17 cellular contexts compared by ENCODE assay signal in genomic region chr2:23208339-23208738, GRCh38.
DNase-seq lines count a peak whose midpoint lies in the region; ATAC-seq and TF ChIP-seq lines count a peak whose summit lies in the region.
"Had no signal": no experiment of that assay in that cellular context is flagged by ENCODE, and none has a peak within 500 bp of the region (broad histone marks: within the 10 kb centered on the region; RNA-seq: fewer than 3 reads in every experiment).

No MANE protein-coding gene starts in this region.

- H3F3A ChIP-seq in SK-N-SH (replicated peaks; ENCODE audit: insufficient read depth), result no peaks in the 10 kb centered on the region

- TF ChIP-seq CTCF in endodermal cell (conservative IDR thresholded peaks at IDR 0.05) (no peak), liver (IDR thresholded peaks at IDR 0.05; ENCODE audit: low read depth, low read length, missing input control) (peak; percentile 24), upper lobe of right lung (IDR thresholded peaks at IDR 0.05) (no peak), esophagus squamous epithelium (IDR thresholded peaks at IDR 0.05) (no peak), SK-N-SH (IDR thresholded peaks at IDR 0.05) (no peak)

- TF ChIP-seq RAD21 in liver (IDR thresholded peaks at IDR 0.05) (peak in 1 of 2 donors; percentile 37), SK-N-SH (IDR thresholded peaks at IDR 0.05; ENCODE audit: low read length) (no peak)

- peaks cover 6% of the 10 kb centered on the region for H3K27me3 Mint-ChIP-seq in endodermal cell (ENCODE audit: insufficient read depth)

- no peaks in the 10 kb centered on the region for H3K4me1 ChIP-seq in endodermal cell (ENCODE audit: control insufficient read depth, insufficient read depth, low read length)
- H3K4me1 ChIP-seq in liver (ENCODE audit: control insufficient read depth in 4 of 4, insufficient read depth in 4 of 4, low read length in 3 of 4), result peaks cover 4 to 81% (median 50%) of the 10 kb centered on the region in 4 donors
- H3K4me1 ChIP-seq in upper lobe of right lung, result no peaks in the 10 kb centered on the region
- no peaks in the 10 kb centered on the region for H3K4me1 ChIP-seq in esophagus squamous epithelium
- no peaks in the 10 kb centered on the region; a peak in 1 of 4 replicates for H3K4me1 ChIP-seq in SK-N-SH (ENCODE audit: control insufficient read depth in 1 of 2, insufficient read depth in 2 of 2, low read depth in 1 of 2, low read length in 1 of 2)
- H3K4me1 ChIP-seq: SJCRH30 had no signal

- no peaks in the 10 kb centered on the region for H3K4me1 Mint-ChIP-seq in endodermal cell
- H3K4me1 Mint-ChIP-seq: GM23338 had no signal

- H3K36me3 ChIP-seq in endodermal cell (ENCODE audit: control insufficient read depth, insufficient read depth, low read length) (no peaks in the 10 kb centered on the region), liver (ENCODE audit: control insufficient read depth in 4 of 4, insufficient read depth in 3 of 4, low read depth in 1 of 4, low read length in 3 of 4) (no peaks in the 10 kb centered on the region), upper lobe of right lung (no peaks in the 10 kb centered on the region), esophagus squamous epithelium (no peaks in the 10 kb centered on the region), SK-N-SH (replicated peaks in 1 of 2; ENCODE audit: control insufficient read depth in 1 of 2, insufficient read depth in 2 of 2, low read length in 1 of 2) (no peaks in the 10 kb centered on the region)
- H3K36me3 ChIP-seq: SJCRH30 had no signal

- H3K9me2 ChIP-seq in SK-N-SH, result no peaks in the 10 kb centered on the region

- no peak for TF ChIP-seq EP300 in SK-N-SH (IDR thresholded peaks at IDR 0.05; ENCODE audit: borderline replicate concordance in 1 of 2, low read depth in 1 of 2, low read length in 1 of 2)

- H3K4me3 Mint-ChIP-seq in endodermal cell, result no peak overlapping the region
- H3K4me3 Mint-ChIP-seq: GM23338 had no signal

- H3K27ac ChIP-seq in endodermal cell (ENCODE audit: low read depth, low read length) (no peak overlapping the region), liver (ENCODE audit: low read depth in 1 of 2, low read length in 2 of 2) (peak overlapping the region; percentile 87 to 92), upper lobe of right lung (no peak overlapping the region), esophagus squamous epithelium (no peak overlapping the region), SK-N-SH (ENCODE audit: low read depth in 2 of 2, low read length in 1 of 2) (no peak overlapping the region)
- H3K27ac ChIP-seq: C4-2B, SJCRH30 had no signal

- POLR2A ChIA-PET in SK-N-SH (lab: Yijun Ruan, JAX), result no interaction called here

- H4K20me1 ChIP-seq in SK-N-SH (ENCODE audit: insufficient read depth), result no peaks in the 10 kb centered on the region

- no peaks in the 10 kb centered on the region for H3K27me3 ChIP-seq in endodermal cell (ENCODE audit: control insufficient read depth, insufficient read depth, low read length, poor library complexity, severe bottlenecking)
- no peaks in the 10 kb centered on the region for H3K27me3 ChIP-seq in liver (ENCODE audit: control insufficient read depth in 4 of 4, insufficient read depth in 4 of 4, low read length in 3 of 4)
- H3K27me3 ChIP-seq in upper lobe of right lung, result no peaks in the 10 kb centered on the region
- no peaks in the 10 kb centered on the region for H3K27me3 ChIP-seq in esophagus squamous epithelium
- no peaks in the 10 kb centered on the region for H3K27me3 ChIP-seq in SK-N-SH (ENCODE audit: insufficient read depth)
- H3K27me3 ChIP-seq: SJCRH30 had no signal

- H3K9ac ChIP-seq in endodermal cell (ENCODE audit: extremely low read depth, low read length, poor library complexity, severe bottlenecking) (no peak overlapping the region), liver (ENCODE audit: low read depth in 1 of 2, low read length in 2 of 2) (peak overlapping the region; percentile 27 to 36), SK-N-SH (no peak overlapping the region)

- H3K9me3 ChIP-seq in endodermal cell (ENCODE audit: control insufficient read depth, low read length), result no peaks in the 10 kb centered on the region
- no peaks in the 10 kb centered on the region for H3K9me3 ChIP-seq in liver (ENCODE audit: control insufficient read depth in 4 of 4, low read length in 3 of 4)
- H3K9me3 ChIP-seq in upper lobe of right lung, result no peaks in the 10 kb centered on the region
- H3K9me3 ChIP-seq in esophagus squamous epithelium, result no peaks in the 10 kb centered on the region
- H3K9me3 ChIP-seq in SK-N-SH, result no peaks in the 10 kb centered on the region
- H3K9me3 ChIP-seq: SJCRH30 had no signal

- peak; percentile 23 for ATAC-seq in upper lobe of right lung
- ATAC-seq: GM23338, K562, Panc1 had no signal

- H3K4me2 ChIP-seq in SK-N-SH, result no peak overlapping the region
- H3K4me2 ChIP-seq: GM23338 had no signal

- H3K79me2 ChIP-seq in SK-N-SH (ENCODE audit: insufficient read depth), result no peaks in the 10 kb centered on the region

- 71 to 100% methylated on average over 1 to 2 of the region's 2 CpGs for WGBS in endodermal cell (ENCODE audit: insufficient coverage in 1 of 2, insufficient read length in 1 of 2), 2 experiments
- 25% methylated on average over 2 of the region's 2 CpGs for WGBS in liver
- WGBS in esophagus squamous epithelium, 2 donors, result 15 to 35% methylated on average over 2 of the region's 2 CpGs
- 19% methylated on average over 2 of the region's 2 CpGs for WGBS in SK-N-SH (ENCODE audit: low lambda C conversion rate)

- intact Hi-C loops in upper lobe of right lung (cut with DNase I), result no loop called here
- intact Hi-C loops in esophagus squamous epithelium (cut with DNase I), result no loop called here

- CTCF ChIA-PET in SK-N-SH (lab: Yijun Ruan, JAX), result no interaction called here

- no peak overlapping the region for H2AFZ ChIP-seq in SK-N-SH (ENCODE audit: low read depth)
- H2AFZ ChIP-seq: GM23338 had no signal

- H3K27ac Mint-ChIP-seq in endodermal cell, result no peak overlapping the region
- H3K27ac Mint-ChIP-seq: GM23338 had no signal

- DNase-seq in NCI-H1417 treated with DMSO at 0.1 percent for 48 hours (lab: John Stamatoyannopoulos, UW), result peak; percentile 27
- DNase-seq in endodermal cell, result peak; percentile 1
- no peak for DNase-seq in upper lobe of right lung
- DNase-seq in esophagus squamous epithelium (lab: John Stamatoyannopoulos, UW), result no peak
- DNase-seq in SK-N-SH, result no peak
- no peak for DNase-seq in activated CD4-positive, alpha-beta T cell treated with anti-CD3 and anti-CD28 coated beads for 48 hours
- DNase-seq: AML-193, HCEC 1CT, NCI-H1092 treated with DMSO at 0.1 percent for 48 hours, NCI-H1694 treated with DMSO at 0.1 percent for 48 hours, NCI-H510A treated with DMSO at 0.1 percent for 48 hours, SJCRH30 had no signal

- no peaks in the 10 kb centered on the region for H3K36me3 Mint-ChIP-seq in endodermal cell (ENCODE audit: low read depth)

- H3K9me3 Mint-ChIP-seq in endodermal cell, result no peaks in the 10 kb centered on the region

- no peak for TF ChIP-seq POLR2A in esophagus squamous epithelium (IDR thresholded peaks at IDR 0.05)

- no peak overlapping the region for H3K4me3 ChIP-seq in endodermal cell (ENCODE audit: low read length)
- H3K4me3 ChIP-seq in liver (ENCODE audit: low read depth in 1 of 3, low read length in 3 of 3), result no peak overlapping the region
- H3K4me3 ChIP-seq in upper lobe of right lung, result no peak overlapping the region
- no peak overlapping the region for H3K4me3 ChIP-seq in esophagus squamous epithelium
- no peak overlapping the region for H3K4me3 ChIP-seq in SK-N-SH (ENCODE audit: low read depth in 2 of 2, low read length in 1 of 2)
- H3K4me3 ChIP-seq: GM23338, K562, SJCRH30 had no signal

TF ChIP-seq in liver, 16 proteins besides CTCF, POLR2A, EP300 and RAD21 (continues in another document):
- peak; percentile 7 for TF ChIP-seq FOXA1 (IDR thresholded peaks at IDR 0.05)

TF ChIP-seq in SK-N-SH, 30 proteins besides CTCF, POLR2A, EP300 and RAD21:
- no peak for TF ChIP-seq USF2 (IDR thresholded peaks at IDR 0.05; ENCODE audit: borderline replicate concordance, low read depth, low read length)
- TF ChIP-seq, protein P1, sequence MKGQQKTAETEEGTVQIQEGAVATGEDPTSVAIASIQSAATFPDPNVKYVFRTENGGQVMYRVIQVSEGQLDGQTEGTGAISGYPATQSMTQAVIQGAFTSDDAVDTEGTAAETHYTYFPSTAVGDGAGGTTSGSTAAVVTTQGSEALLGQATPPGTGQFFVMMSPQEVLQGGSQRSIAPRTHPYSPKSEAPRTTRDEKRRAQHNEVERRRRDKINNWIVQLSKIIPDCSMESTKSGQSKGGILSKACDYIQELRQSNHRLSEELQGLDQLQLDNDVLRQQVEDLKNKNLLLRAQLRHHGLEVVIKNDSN (IDR thresholded peaks at IDR 0.05; ENCODE audit: borderline replicate concordance, low read depth), result no peak
- no peak for TF ChIP-seq YY1 (IDR thresholded peaks at IDR 0.05; ENCODE audit: low read depth)
- TF ChIP-seq RXRA (IDR thresholded peaks at IDR 0.05; ENCODE audit: borderline replicate concordance, low read depth), result no peak
- TF ChIP-seq, protein P2, sequence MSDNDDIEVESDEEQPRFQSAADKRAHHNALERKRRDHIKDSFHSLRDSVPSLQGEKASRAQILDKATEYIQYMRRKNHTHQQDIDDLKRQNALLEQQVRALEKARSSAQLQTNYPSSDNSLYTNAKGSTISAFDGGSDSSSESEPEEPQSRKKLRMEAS (IDR thresholded peaks at IDR 0.05; ENCODE audit: low read depth), result no peak
- no peak for TF ChIP-seq POLR2AphosphoS5 (IDR thresholded peaks at IDR 0.05; ENCODE audit: low read depth, low read length)
- no peak for TF ChIP-seq NRF1 (IDR thresholded peaks at IDR 0.05; ENCODE audit: low read depth, low read length)
- no peak for TF ChIP-seq SMC3 (IDR thresholded peaks at IDR 0.05; ENCODE audit: low read depth, low read length)
- TF ChIP-seq RFX5 (IDR thresholded peaks at IDR 0.05; ENCODE audit: low read length), result no peak
- TF ChIP-seq, protein P3, sequence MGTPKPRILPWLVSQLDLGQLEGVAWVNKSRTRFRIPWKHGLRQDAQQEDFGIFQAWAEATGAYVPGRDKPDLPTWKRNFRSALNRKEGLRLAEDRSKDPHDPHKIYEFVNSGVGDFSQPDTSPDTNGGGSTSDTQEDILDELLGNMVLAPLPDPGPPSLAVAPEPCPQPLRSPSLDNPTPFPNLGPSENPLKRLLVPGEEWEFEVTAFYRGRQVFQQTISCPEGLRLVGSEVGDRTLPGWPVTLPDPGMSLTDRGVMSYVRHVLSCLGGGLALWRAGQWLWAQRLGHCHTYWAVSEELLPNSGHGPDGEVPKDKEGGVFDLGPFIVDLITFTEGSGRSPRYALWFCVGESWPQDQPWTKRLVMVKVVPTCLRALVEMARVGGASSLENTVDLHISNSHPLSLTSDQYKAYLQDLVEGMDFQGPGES (IDR thresholded peaks at IDR 0.05; ENCODE audit: low read depth, low read length), result no peak
- no peak for TF ChIP-seq NFIC (IDR thresholded peaks at IDR 0.05; ENCODE audit: borderline replicate concordance)

Comparison
In these comparisons a context has a peak if more than half of its experiments do, and no peak if none do; other contexts are left out.
1. DNase-seq: peak in NCI-H1417 treated with DMSO at 0.1 percent for 48 hours (single experiment) and endodermal cell (single experiment); none in upper lobe of right lung (single experiment), esophagus squamous epithelium (single experiment), SK-N-SH (single experiment) and activated CD4-positive, alpha-beta T cell treated with anti-CD3 and anti-CD28 coated beads for 48 hours (single experiment).
2. H3K27ac ChIP-seq: peak in liver (2 of 2); none in endodermal cell (single experiment), upper lobe of right lung (single experiment), esophagus squamous epithelium (0 of 4) and SK-N-SH (0 of 2).
3. H3K9ac ChIP-seq: peak in liver (2 of 2); none in endodermal cell (single experiment) and SK-N-SH (single experiment).